ENCODE assay signal across 1 cellular context in the genomic region with DNA sequence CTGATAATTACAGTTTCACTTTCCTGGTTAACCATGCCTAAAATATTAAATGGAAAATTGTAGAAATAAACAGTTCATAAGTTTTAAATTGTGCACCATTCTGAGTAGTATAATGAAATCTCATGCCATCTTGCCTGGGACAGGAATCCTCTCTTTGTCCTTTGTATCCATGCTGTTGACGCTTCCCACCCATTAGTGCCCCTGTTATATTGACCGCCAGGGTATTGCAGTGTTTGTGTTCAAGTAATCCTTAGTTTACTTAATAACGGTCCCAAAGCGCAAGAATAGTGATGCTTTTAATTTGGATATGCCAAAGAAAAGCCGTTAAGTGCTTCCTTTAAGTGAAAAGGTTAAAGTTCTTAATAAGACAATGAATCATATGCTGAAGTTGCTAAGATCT.
A peak's percentile ranks its signal among the peaks of the same experiment; 100 is the strongest.
TF ChIP-seq lines count a peak whose summit lies in the region.

No MANE protein-coding gene starts in this region.

TF ChIP-seq in HepG2, 621 proteins besides CTCF, POLR2A, EP300 and RAD21 (continued from another document and continues in another):
- no peak for TF ChIP-seq ZNF468 (CRISPR knock-in tag; IDR thresholded peaks at IDR 0.05)
- TF ChIP-seq EZH2 (conservative IDR thresholded peaks at IDR 0.05; ENCODE audit: low read depth, low read length) = no peak
- TF ChIP-seq MZF1 (CRISPR knock-in tag; IDR thresholded peaks at IDR 0.05; ENCODE audit: borderline replicate concordance) = no peak
- TF ChIP-seq, protein P1, sequence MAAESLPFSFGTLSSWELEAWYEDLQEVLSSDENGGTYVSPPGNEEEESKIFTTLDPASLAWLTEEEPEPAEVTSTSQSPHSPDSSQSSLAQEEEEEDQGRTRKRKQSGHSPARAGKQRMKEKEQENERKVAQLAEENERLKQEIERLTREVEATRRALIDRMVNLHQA (CRISPR knock-in tag; IDR thresholded peaks at IDR 0.05) = no peak
- peak; percentile 20; the same call in 1 of the 2 replicates for TF ChIP-seq NR2F2 (IDR thresholded peaks at IDR 0.05; ENCODE audit: borderline replicate concordance, low read depth)
- no peak for TF ChIP-seq ZFX (CRISPR knock-in tag; IDR thresholded peaks at IDR 0.05; ENCODE audit: low read depth)
- no peak for TF ChIP-seq HNRNPL (IDR thresholded peaks at IDR 0.05; ENCODE audit: low read depth, low read length)
- no peak for TF ChIP-seq ZNF30 (CRISPR knock-in tag; IDR thresholded peaks at IDR 0.05)
- TF ChIP-seq, protein P2, sequence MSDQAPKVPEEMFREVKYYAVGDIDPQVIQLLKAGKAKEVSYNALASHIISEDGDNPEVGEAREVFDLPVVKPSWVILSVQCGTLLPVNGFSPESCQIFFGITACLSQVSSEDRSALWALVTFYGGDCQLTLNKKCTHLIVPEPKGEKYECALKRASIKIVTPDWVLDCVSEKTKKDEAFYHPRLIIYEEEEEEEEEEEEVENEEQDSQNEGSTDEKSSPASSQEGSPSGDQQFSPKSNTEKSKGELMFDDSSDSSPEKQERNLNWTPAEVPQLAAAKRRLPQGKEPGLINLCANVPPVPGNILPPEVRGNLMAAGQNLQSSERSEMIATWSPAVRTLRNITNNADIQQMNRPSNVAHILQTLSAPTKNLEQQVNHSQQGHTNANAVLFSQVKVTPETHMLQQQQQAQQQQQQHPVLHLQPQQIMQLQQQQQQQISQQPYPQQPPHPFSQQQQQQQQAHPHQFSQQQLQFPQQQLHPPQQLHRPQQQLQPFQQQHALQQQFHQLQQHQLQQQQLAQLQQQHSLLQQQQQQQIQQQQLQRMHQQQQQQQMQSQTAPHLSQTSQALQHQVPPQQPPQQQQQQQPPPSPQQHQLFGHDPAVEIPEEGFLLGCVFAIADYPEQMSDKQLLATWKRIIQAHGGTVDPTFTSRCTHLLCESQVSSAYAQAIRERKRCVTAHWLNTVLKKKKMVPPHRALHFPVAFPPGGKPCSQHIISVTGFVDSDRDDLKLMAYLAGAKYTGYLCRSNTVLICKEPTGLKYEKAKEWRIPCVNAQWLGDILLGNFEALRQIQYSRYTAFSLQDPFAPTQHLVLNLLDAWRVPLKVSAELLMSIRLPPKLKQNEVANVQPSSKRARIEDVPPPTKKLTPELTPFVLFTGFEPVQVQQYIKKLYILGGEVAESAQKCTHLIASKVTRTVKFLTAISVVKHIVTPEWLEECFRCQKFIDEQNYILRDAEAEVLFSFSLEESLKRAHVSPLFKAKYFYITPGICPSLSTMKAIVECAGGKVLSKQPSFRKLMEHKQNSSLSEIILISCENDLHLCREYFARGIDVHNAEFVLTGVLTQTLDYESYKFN (CRISPR knock-in tag; conservative IDR thresholded peaks at IDR 0.05) = peak; percentile 39; the same call in 1 of the 2 replicates
- no peak for TF ChIP-seq FOXA1 (IDR thresholded peaks at IDR 0.05)
- TF ChIP-seq FOXA1 (CRISPR knock-in tag; IDR thresholded peaks at IDR 0.05) = peak; percentile 62
- no peak for TF ChIP-seq ZNF136 (CRISPR knock-in tag; IDR thresholded peaks at IDR 0.05; ENCODE audit: low read depth)
- TF ChIP-seq ZNF672 (CRISPR knock-in tag; IDR thresholded peaks at IDR 0.05) = no peak
- no peak for TF ChIP-seq MYC (CRISPR knock-in tag; IDR thresholded peaks at IDR 0.05; ENCODE audit: borderline replicate concordance)
- TF ChIP-seq, protein P3, sequence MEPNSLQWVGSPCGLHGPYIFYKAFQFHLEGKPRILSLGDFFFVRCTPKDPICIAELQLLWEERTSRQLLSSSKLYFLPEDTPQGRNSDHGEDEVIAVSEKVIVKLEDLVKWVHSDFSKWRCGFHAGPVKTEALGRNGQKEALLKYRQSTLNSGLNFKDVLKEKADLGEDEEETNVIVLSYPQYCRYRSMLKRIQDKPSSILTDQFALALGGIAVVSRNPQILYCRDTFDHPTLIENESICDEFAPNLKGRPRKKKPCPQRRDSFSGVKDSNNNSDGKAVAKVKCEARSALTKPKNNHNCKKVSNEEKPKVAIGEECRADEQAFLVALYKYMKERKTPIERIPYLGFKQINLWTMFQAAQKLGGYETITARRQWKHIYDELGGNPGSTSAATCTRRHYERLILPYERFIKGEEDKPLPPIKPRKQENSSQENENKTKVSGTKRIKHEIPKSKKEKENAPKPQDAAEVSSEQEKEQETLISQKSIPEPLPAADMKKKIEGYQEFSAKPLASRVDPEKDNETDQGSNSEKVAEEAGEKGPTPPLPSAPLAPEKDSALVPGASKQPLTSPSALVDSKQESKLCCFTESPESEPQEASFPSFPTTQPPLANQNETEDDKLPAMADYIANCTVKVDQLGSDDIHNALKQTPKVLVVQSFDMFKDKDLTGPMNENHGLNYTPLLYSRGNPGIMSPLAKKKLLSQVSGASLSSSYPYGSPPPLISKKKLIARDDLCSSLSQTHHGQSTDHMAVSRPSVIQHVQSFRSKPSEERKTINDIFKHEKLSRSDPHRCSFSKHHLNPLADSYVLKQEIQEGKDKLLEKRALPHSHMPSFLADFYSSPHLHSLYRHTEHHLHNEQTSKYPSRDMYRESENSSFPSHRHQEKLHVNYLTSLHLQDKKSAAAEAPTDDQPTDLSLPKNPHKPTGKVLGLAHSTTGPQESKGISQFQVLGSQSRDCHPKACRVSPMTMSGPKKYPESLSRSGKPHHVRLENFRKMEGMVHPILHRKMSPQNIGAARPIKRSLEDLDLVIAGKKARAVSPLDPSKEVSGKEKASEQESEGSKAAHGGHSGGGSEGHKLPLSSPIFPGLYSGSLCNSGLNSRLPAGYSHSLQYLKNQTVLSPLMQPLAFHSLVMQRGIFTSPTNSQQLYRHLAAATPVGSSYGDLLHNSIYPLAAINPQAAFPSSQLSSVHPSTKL (CRISPR knock-in tag; IDR thresholded peaks at IDR 0.05) = peak; percentile 40; the same call in 1 of the 2 replicates
- TF ChIP-seq, protein P4, sequence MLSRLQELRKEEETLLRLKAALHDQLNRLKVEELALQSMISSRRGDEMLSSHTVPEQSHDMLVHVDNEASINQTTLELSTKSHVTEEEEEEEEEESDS (CRISPR knock-in tag; IDR thresholded peaks at IDR 0.05; ENCODE audit: borderline replicate concordance) = no peak
- no peak for TF ChIP-seq SALL2 (CRISPR knock-in tag; IDR thresholded peaks at IDR 0.05)
- no peak for TF ChIP-seq ZMYM3 (CRISPR knock-in tag; IDR thresholded peaks at IDR 0.05)
- TF ChIP-seq, protein P5, sequence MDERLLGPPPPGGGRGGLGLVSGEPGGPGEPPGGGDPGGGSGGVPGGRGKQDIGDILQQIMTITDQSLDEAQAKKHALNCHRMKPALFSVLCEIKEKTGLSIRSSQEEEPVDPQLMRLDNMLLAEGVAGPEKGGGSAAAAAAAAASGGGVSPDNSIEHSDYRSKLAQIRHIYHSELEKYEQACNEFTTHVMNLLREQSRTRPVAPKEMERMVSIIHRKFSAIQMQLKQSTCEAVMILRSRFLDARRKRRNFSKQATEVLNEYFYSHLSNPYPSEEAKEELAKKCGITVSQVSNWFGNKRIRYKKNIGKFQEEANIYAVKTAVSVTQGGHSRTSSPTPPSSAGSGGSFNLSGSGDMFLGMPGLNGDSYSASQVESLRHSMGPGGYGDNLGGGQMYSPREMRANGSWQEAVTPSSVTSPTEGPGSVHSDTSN (CRISPR knock-in tag; IDR thresholded peaks at IDR 0.05) = no peak
- TF ChIP-seq HNF4A (CRISPR knock-in tag; IDR thresholded peaks at IDR 0.05) = 0 out of 2 replicates have a peak, but pooled peaks have one; percentile 44
- TF ChIP-seq, protein P6, sequence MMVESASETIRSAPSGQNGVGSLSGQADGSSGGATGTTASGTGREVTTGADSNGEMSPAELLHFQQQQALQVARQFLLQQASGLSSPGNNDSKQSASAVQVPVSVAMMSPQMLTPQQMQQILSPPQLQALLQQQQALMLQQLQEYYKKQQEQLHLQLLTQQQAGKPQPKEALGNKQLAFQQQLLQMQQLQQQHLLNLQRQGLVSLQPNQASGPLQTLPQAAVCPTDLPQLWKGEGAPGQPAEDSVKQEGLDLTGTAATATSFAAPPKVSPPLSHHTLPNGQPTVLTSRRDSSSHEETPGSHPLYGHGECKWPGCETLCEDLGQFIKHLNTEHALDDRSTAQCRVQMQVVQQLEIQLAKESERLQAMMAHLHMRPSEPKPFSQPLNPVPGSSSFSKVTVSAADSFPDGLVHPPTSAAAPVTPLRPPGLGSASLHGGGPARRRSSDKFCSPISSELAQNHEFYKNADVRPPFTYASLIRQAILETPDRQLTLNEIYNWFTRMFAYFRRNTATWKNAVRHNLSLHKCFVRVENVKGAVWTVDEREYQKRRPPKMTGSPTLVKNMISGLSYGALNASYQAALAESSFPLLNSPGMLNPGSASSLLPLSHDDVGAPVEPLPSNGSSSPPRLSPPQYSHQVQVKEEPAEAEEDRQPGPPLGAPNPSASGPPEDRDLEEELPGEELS (CRISPR knock-in tag; IDR thresholded peaks at IDR 0.05) = 0 out of 2 replicates have a peak, but pooled peaks have one; percentile 40
- TF ChIP-seq, protein P7, sequence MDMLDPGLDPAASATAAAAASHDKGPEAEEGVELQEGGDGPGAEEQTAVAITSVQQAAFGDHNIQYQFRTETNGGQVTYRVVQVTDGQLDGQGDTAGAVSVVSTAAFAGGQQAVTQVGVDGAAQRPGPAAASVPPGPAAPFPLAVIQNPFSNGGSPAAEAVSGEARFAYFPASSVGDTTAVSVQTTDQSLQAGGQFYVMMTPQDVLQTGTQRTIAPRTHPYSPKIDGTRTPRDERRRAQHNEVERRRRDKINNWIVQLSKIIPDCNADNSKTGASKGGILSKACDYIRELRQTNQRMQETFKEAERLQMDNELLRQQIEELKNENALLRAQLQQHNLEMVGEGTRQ (IDR thresholded peaks at IDR 0.05; ENCODE audit: low read depth, low read length) = no peak
- TF ChIP-seq, protein P7 (CRISPR knock-in tag; IDR thresholded peaks at IDR 0.05; ENCODE audit: borderline replicate concordance) = no peak
- TF ChIP-seq, protein P8, sequence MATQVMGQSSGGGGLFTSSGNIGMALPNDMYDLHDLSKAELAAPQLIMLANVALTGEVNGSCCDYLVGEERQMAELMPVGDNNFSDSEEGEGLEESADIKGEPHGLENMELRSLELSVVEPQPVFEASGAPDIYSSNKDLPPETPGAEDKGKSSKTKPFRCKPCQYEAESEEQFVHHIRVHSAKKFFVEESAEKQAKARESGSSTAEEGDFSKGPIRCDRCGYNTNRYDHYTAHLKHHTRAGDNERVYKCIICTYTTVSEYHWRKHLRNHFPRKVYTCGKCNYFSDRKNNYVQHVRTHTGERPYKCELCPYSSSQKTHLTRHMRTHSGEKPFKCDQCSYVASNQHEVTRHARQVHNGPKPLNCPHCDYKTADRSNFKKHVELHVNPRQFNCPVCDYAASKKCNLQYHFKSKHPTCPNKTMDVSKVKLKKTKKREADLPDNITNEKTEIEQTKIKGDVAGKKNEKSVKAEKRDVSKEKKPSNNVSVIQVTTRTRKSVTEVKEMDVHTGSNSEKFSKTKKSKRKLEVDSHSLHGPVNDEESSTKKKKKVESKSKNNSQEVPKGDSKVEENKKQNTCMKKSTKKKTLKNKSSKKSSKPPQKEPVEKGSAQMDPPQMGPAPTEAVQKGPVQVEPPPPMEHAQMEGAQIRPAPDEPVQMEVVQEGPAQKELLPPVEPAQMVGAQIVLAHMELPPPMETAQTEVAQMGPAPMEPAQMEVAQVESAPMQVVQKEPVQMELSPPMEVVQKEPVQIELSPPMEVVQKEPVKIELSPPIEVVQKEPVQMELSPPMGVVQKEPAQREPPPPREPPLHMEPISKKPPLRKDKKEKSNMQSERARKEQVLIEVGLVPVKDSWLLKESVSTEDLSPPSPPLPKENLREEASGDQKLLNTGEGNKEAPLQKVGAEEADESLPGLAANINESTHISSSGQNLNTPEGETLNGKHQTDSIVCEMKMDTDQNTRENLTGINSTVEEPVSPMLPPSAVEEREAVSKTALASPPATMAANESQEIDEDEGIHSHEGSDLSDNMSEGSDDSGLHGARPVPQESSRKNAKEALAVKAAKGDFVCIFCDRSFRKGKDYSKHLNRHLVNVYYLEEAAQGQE (IDR thresholded peaks at IDR 0.05; ENCODE audit: borderline replicate concordance in 1 of 2, low read depth in 1 of 2, low read length in 2 of 2) = no peak
- TF ChIP-seq SMAD9 (CRISPR knock-in tag; IDR thresholded peaks at IDR 0.05) = no peak
- no peak for TF ChIP-seq ELF4 (CRISPR knock-in tag; IDR thresholded peaks at IDR 0.05; ENCODE audit: borderline replicate concordance)
- TF ChIP-seq ZMYM2 (CRISPR knock-in tag; IDR thresholded peaks at IDR 0.05) = no peak
- TF ChIP-seq ZNF530 (CRISPR knock-in tag; IDR thresholded peaks at IDR 0.05; ENCODE audit: low read depth) = no peak
- TF ChIP-seq ZFP37 (CRISPR knock-in tag; IDR thresholded peaks at IDR 0.05; ENCODE audit: borderline replicate concordance) = no peak
- TF ChIP-seq ONECUT2 (CRISPR knock-in tag; IDR thresholded peaks at IDR 0.05) = peak; percentile 45; the same call in 1 of the 2 replicates
- no peak for TF ChIP-seq FOSL2 (CRISPR knock-in tag; IDR thresholded peaks at IDR 0.05)
- no peak for TF ChIP-seq ATF1 (CRISPR knock-in tag; IDR thresholded peaks at IDR 0.05)
- no peak for TF ChIP-seq WIZ (CRISPR knock-in tag; IDR thresholded peaks at IDR 0.05)
- no peak for TF ChIP-seq ZBTB3 (CRISPR knock-in tag; IDR thresholded peaks at IDR 0.05; ENCODE audit: borderline replicate concordance, low read depth)
- TF ChIP-seq AKAP8 (CRISPR knock-in tag; IDR thresholded peaks at IDR 0.05) = no peak
- no peak for TF ChIP-seq ZNF264 (CRISPR knock-in tag; IDR thresholded peaks at IDR 0.05)
- TF ChIP-seq, protein P9, sequence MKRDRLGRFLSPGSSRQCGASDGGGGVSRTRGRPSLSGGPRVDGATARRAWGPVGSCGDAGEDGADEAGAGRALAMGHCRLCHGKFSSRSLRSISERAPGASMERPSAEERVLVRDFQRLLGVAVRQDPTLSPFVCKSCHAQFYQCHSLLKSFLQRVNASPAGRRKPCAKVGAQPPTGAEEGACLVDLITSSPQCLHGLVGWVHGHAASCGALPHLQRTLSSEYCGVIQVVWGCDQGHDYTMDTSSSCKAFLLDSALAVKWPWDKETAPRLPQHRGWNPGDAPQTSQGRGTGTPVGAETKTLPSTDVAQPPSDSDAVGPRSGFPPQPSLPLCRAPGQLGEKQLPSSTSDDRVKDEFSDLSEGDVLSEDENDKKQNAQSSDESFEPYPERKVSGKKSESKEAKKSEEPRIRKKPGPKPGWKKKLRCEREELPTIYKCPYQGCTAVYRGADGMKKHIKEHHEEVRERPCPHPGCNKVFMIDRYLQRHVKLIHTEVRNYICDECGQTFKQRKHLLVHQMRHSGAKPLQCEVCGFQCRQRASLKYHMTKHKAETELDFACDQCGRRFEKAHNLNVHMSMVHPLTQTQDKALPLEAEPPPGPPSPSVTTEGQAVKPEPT (CRISPR knock-in tag; IDR thresholded peaks at IDR 0.05; ENCODE audit: low read depth) = no peak
- TF ChIP-seq SMARCC2 (IDR thresholded peaks at IDR 0.05) = no peak
- TF ChIP-seq, protein P10, sequence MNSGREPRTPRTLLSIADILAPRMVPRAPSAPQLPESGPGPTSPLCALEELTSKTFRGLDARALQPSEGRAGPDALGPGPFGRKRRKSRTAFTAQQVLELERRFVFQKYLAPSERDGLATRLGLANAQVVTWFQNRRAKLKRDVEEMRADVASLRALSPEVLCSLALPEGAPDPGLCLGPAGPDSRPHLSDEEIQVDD (CRISPR knock-in tag; IDR thresholded peaks at IDR 0.05; ENCODE audit: borderline replicate concordance) = no peak
- no peak for TF ChIP-seq ZNF326 (CRISPR knock-in tag; IDR thresholded peaks at IDR 0.05; ENCODE audit: borderline replicate concordance)
- no peak for TF ChIP-seq MTF1 (CRISPR knock-in tag; IDR thresholded peaks at IDR 0.05)
- TF ChIP-seq ZNF567 (CRISPR knock-in tag; IDR thresholded peaks at IDR 0.05; ENCODE audit: borderline replicate concordance) = no peak
